ENCODE assay signal across 18 cellular contexts in the genomic region with DNA sequence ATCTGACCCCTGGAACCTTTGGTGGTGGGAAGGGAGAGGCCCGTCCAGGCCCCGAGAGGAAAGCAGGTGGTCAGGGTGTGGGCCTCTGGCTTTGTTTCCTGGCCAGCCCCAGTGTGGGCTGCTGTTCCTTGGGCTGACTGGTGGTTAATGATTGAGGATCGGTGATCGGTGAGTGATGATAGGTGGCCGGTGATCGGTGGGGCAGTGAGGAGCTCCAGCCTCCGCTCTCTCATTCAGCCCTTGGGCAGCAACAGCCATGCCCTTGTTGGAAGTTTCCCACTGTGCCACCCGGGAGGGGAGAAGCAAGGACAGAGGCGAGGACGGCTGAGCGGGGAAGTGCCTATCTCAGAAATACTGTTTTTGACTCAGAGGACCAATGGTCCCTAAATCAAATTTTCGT. TPM values are rescaled to one million over a fixed set of nuclear protein-coding genes. Genes with fewer than 3 reads are reported as not detected.
A peak's percentile ranks its signal among the peaks of the same experiment; 100 is the strongest.
DNase-seq lines count a peak whose midpoint lies in the region; ATAC-seq and TF ChIP-seq lines count a peak whose summit lies in the region.
"Had no signal": no experiment of that assay in that cellular context is flagged by ENCODE, and none has a peak within 500 bp of the region (broad histone marks: within the 10 kb centered on the region; RNA-seq: fewer than 3 reads in every experiment).

No MANE protein-coding gene starts in this region.

- peaks cover 7 to 29% (median 18%) of the 10 kb centered on the region in 3 donors for H3K36me3 ChIP-seq in skeletal muscle tissue (ENCODE audit: control insufficient read depth in 3 of 3, insufficient read depth in 3 of 3, low read length in 3 of 3)
- H3K36me3 ChIP-seq: breast epithelium, uterus had no signal

- peak overlapping the region in 2 of 3 donors; percentile 33 to 40 for H3K9ac ChIP-seq in skeletal muscle tissue (ENCODE audit: low read depth in 1 of 3, low read length in 3 of 3)

- H3K4me1 ChIP-seq in skeletal muscle tissue (ENCODE audit: control insufficient read depth in 3 of 3, insufficient read depth in 3 of 3, low read length in 3 of 3), result peaks cover 19 to 60% (median 26%) of the 10 kb centered on the region in 3 donors
- H3K4me1 ChIP-seq: breast epithelium, uterus had no signal

- H3K27ac Mint-ChIP-seq in WTC11, result peak overlapping the region; percentile 49; the same call in 1 of the 2 replicates
- H3K27ac Mint-ChIP-seq in glutamatergic neuron (ENCODE audit: unreplicated experiment), result peak overlapping the region; percentile 72
- H3K27ac Mint-ChIP-seq in activated CD4-positive, alpha-beta T cell treated with anti-CD3 and anti-CD28 coated beads, Interleukin-2, amount 10 ng/mL, durations not matched to agents 7 days and 5 days, result no peak overlapping the region
- H3K27ac Mint-ChIP-seq: activated CD4-positive, alpha-beta T cell treated with anti-CD3 and anti-CD28 coated beads, Interleukin-2, amount 10 ng/mL, durations not matched to agents 24 days and 14 days; immature natural killer cell had no signal

- H3K27me3 ChIP-seq in skeletal muscle tissue (ENCODE audit: control insufficient read depth in 3 of 3, insufficient read depth in 3 of 3, low read length in 3 of 3), result no peaks in the 10 kb centered on the region
- H3K27me3 ChIP-seq: breast epithelium, uterus had no signal

- POLR2A ChIA-PET in WTC11 (lab: Charles Lee), result no interaction called here
- POLR2A ChIA-PET in activated CD4-positive, alpha-beta T cell treated with anti-CD3 and anti-CD28 coated beads, Interleukin-2, amount 10 ng/mL, durations not matched to agents 7 days and 5 days (lab: Charles Lee), result interaction anchor here (0.6 kb wide), 1 partner anchor 20 kb away, joined by 3 read pairs; no protein-coding TSS in a partner anchor

- H3K36me3 Mint-ChIP-seq in WTC11 (peaks cover 12% of the 10 kb centered on the region), glutamatergic neuron (ENCODE audit: unreplicated experiment) (peaks cover 17% of the 10 kb centered on the region)
- peaks cover 16% of the 10 kb centered on the region for H3K36me3 Mint-ChIP-seq in activated CD4-positive, alpha-beta T cell treated with anti-CD3 and anti-CD28 coated beads, Interleukin-2, amount 10 ng/mL, durations not matched to agents 7 days and 5 days (ENCODE audit: low read depth)

- H3K9me3 Mint-ChIP-seq in WTC11, result peaks cover 11% of the 10 kb centered on the region
- H3K9me3 Mint-ChIP-seq in glutamatergic neuron (ENCODE audit: unreplicated experiment), result peaks cover 3% of the 10 kb centered on the region
- no peaks in the 10 kb centered on the region for H3K9me3 Mint-ChIP-seq in activated CD4-positive, alpha-beta T cell treated with anti-CD3 and anti-CD28 coated beads, Interleukin-2, amount 10 ng/mL, durations not matched to agents 7 days and 5 days
- H3K9me3 Mint-ChIP-seq: activated CD4-positive, alpha-beta T cell treated with anti-CD3 and anti-CD28 coated beads, Interleukin-2, amount 10 ng/mL, durations not matched to agents 24 days and 14 days; immature natural killer cell had no signal

- peaks cover 7% of the 10 kb centered on the region for H3K27me3 Mint-ChIP-seq in WTC11 (ENCODE audit: low read depth)
- H3K27me3 Mint-ChIP-seq in glutamatergic neuron (ENCODE audit: unreplicated experiment), result no peaks in the 10 kb centered on the region
- H3K27me3 Mint-ChIP-seq in activated CD4-positive, alpha-beta T cell treated with anti-CD3 and anti-CD28 coated beads, Interleukin-2, amount 10 ng/mL, durations not matched to agents 7 days and 5 days, result no peaks in the 10 kb centered on the region
- H3K27me3 Mint-ChIP-seq: activated CD4-positive, alpha-beta T cell treated with anti-CD3 and anti-CD28 coated beads, Interleukin-2, amount 10 ng/mL, durations not matched to agents 24 days and 14 days had no signal

- no peaks in the 10 kb centered on the region for H3K9me3 ChIP-seq in skeletal muscle tissue (ENCODE audit: control insufficient read depth in 3 of 3, low read length in 3 of 3)
- H3K9me3 ChIP-seq: breast epithelium, uterus had no signal

- H3K4me3 ChIP-seq in skeletal muscle tissue (ENCODE audit: low read length in 3 of 3), result peak overlapping the region in 2 of 3 donors; percentile 35 to 41
- H3K4me3 ChIP-seq: breast epithelium, uterus had no signal

- H3K4me1 Mint-ChIP-seq in WTC11 (peaks cover 43% of the 10 kb centered on the region), glutamatergic neuron (ENCODE audit: low read depth, unreplicated experiment) (peaks cover 31% of the 10 kb centered on the region)
- H3K4me1 Mint-ChIP-seq in activated CD4-positive, alpha-beta T cell treated with anti-CD3 and anti-CD28 coated beads, Interleukin-2, amount 10 ng/mL, durations not matched to agents 7 days and 5 days, result no peaks in the 10 kb centered on the region
- H3K4me1 Mint-ChIP-seq: activated CD4-positive, alpha-beta T cell treated with anti-CD3 and anti-CD28 coated beads, Interleukin-2, amount 10 ng/mL, durations not matched to agents 24 days and 14 days had no signal

- no peak for ATAC-seq in WTC11
- no peak for ATAC-seq in GM18517 (IDR thresholded peaks at IDR 0.05; ENCODE audit: unreplicated experiment)

- CTCF ChIA-PET in WTC11 (lab: Charles Lee), result interaction anchor here (0.6 kb wide), 1 partner anchor 373 kb away, joined by 3 read pairs; no protein-coding TSS in a partner anchor
- CTCF ChIA-PET in activated CD4-positive, alpha-beta T cell treated with anti-CD3 and anti-CD28 coated beads, Interleukin-2, amount 10 ng/mL, durations not matched to agents 7 days and 5 days (lab: Charles Lee), result interaction anchor here (1.0 to 1.8 kb wide), 3 partner anchors 9 to 157 kb away, joined by 3 to 4 read pairs (median 4); no protein-coding TSS in a partner anchor

- DNase-seq in NCI-H2227 treated with DMSO at 0.1 percent for 48 hours (lab: John Stamatoyannopoulos, UW) (peak; percentile 10), NCI-H2227 (lab: John Stamatoyannopoulos, UW; ENCODE audit: unreplicated experiment) (no peak), WTC11 (ENCODE audit: low spot score) (no peak), glutamatergic neuron (no peak), NCI-H226 (no peak)
- no peak for DNase-seq in activated CD4-positive, alpha-beta T cell treated with anti-CD3 and anti-CD28 coated beads, Interleukin-2, amount 10 ng/mL, durations not matched to agents 7 days and 5 days
- DNase-seq: activated CD4-positive, alpha-beta T cell treated with anti-CD3 and anti-CD28 coated beads, Interleukin-2, amount 10 ng/mL, durations not matched to agents 24 days and 14 days; activated naive CD4-positive, alpha-beta T cell treated with anti-CD3 and anti-CD28 coated beads, Interleukin-2, amount 50 U/mL, for 16 hours; foreskin melanocyte; immature natural killer cell; NCI-H2081; OCI-M1; stimulated activated CD4-positive, alpha-beta T cell treated with anti-CD3 and anti-CD28 coated beads, Interleukin-4, amount 100 ng/mL, for 1 hour; uterus had no signal

- H3K27ac ChIP-seq in skeletal muscle tissue (ENCODE audit: low read depth, low read length), result peak overlapping the region; percentile 15
- H3K27ac ChIP-seq: breast epithelium, uterus had no signal

- TF ChIP-seq CTCF in WTC11 (IDR thresholded peaks at IDR 0.05) (no peak), glutamatergic neuron (IDR thresholded peaks at IDR 0.05; ENCODE audit: partially characterized antibody, unreplicated experiment) (no peak)

- no peak overlapping the region for H3K4me3 Mint-ChIP-seq in WTC11
- no peak overlapping the region for H3K4me3 Mint-ChIP-seq in glutamatergic neuron (ENCODE audit: unreplicated experiment)
- H3K4me3 Mint-ChIP-seq in activated CD4-positive, alpha-beta T cell treated with anti-CD3 and anti-CD28 coated beads, Interleukin-2, amount 10 ng/mL, durations not matched to agents 7 days and 5 days, result no peak overlapping the region
- H3K4me3 Mint-ChIP-seq: activated CD4-positive, alpha-beta T cell treated with anti-CD3 and anti-CD28 coated beads, Interleukin-2, amount 10 ng/mL, durations not matched to agents 24 days and 14 days; immature natural killer cell had no signal

TF ChIP-seq in WTC11, 78 proteins besides CTCF, POLR2A, EP300 and RAD21 (continues in another document):
- TF ChIP-seq, protein P1, sequence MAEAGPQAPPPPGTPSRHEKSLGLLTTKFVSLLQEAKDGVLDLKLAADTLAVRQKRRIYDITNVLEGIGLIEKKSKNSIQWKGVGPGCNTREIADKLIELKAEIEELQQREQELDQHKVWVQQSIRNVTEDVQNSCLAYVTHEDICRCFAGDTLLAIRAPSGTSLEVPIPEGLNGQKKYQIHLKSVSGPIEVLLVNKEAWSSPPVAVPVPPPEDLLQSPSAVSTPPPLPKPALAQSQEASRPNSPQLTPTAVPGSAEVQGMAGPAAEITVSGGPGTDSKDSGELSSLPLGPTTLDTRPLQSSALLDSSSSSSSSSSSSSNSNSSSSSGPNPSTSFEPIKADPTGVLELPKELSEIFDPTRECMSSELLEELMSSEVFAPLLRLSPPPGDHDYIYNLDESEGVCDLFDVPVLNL (CRISPR knock-in tag; IDR thresholded peaks at IDR 0.05; ENCODE audit: borderline replicate concordance, low read depth), result no peak
- TF ChIP-seq RORB (CRISPR knock-in tag; IDR thresholded peaks at IDR 0.05) (no peak), ETV6 (CRISPR knock-in tag; IDR thresholded peaks at IDR 0.05) (no peak), RELA (CRISPR knock-in tag; IDR thresholded peaks at IDR 0.05; ENCODE audit: borderline replicate concordance) (no peak), TEAD1 (CRISPR knock-in tag; IDR thresholded peaks at IDR 0.05) (no peak), NR2C2 (CRISPR knock-in tag; IDR thresholded peaks at IDR 0.05) (no peak), PRRX2 (CRISPR knock-in tag; IDR thresholded peaks at IDR 0.05) (no peak), ELF4 (CRISPR knock-in tag; IDR thresholded peaks at IDR 0.05; ENCODE audit: low read depth) (no peak)
- TF ChIP-seq, protein P2, sequence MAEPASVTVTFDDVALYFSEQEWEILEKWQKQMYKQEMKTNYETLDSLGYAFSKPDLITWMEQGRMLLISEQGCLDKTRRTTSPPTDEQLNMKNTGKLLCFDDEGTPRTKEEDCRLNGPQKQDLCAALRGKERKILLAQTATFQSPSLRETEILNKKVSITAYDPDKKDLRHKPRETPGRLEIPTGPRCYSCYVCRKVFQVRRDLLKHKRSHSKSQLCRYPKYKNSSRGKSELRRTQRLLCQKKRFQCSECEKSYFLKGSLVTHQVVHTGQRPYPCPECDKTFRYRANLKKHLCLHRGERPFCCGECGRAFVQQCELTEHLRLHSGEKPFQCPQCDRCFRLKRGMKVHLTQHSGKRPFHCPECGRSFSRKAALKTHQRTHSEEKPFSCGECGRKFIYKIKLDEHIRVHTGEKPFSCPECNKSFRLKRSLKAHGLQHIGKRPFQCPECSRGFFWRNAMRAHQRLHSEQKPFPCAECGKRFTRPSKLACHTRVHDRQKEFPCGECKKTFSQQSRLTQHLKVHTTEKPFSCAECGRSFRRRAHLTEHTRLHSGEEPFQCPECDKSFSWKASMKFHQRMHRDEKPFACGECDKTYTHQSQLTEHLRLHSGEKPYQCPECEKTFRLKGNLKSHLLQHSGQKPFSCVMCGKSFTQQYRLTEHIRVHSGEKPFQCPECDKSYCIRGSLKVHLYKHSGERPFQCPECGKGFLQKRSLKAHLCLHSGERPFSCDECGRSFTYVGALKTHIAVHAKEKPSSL (CRISPR knock-in tag; conservative IDR thresholded peaks at IDR 0.05), result no peak

RNA-seq across cellular contexts. Expression of a gene that starts 7.4 kb away (rescaled TPM):
- total RNA-seq in WTC11 (2021), result 0.94 to 1.4 TPM (median 1.3 TPM) in 3 replicates
- total RNA-seq in glutamatergic neuron (ENCODE audit: unreplicated experiment), result 1.2 TPM
- total RNA-seq in skeletal muscle tissue, result 21.4 TPM
- total RNA-seq in activated CD4-positive, alpha-beta T cell treated with anti-CD3 and anti-CD28 coated beads, Interleukin-2, amount 10 ng/mL, durations not matched to agents 7 days and 5 days, result 1 to 10 TPM; 5.4 to 6.4 TPM
- total RNA-seq: SK-MEL-5 had no signal
